ENCODE assay signal across 5 cellular contexts in genomic region chr17:68805609-68806008, GRCh38.
"Had no signal": no experiment of that assay in that cellular context is flagged by ENCODE, and none has a peak within 500 bp of the region (broad histone marks: within the 10 kb centered on the region; RNA-seq: fewer than 3 reads in every experiment).

No MANE protein-coding gene starts in this region.

- H3K4me3 ChIP-seq: GM23338, K562 had no signal

- H3K4me1 Mint-ChIP-seq: GM23338 had no signal

- H3K4me2 ChIP-seq: GM23338 had no signal

- DNase-seq: H9, HCEC 1CT, IMR-90 had no signal

- H3K27ac Mint-ChIP-seq: GM23338, H9 had no signal

- H2AFZ ChIP-seq: GM23338 had no signal

- H3K9me3 Mint-ChIP-seq: H9 had no signal

- H3K4me3 Mint-ChIP-seq: GM23338, H9 had no signal

- ATAC-seq: GM23338, K562 had no signal
